18 cellular contexts compared by ENCODE assay signal in genomic region chr3:66885326-66886000, GRCh38.
DNase-seq lines count a peak whose midpoint lies in the region; ATAC-seq and TF ChIP-seq lines count a peak whose summit lies in the region.
"Had no signal": no experiment of that assay in that cellular context is flagged by ENCODE, and none has a peak within 500 bp of the region (broad histone marks: within the 10 kb centered on the region; RNA-seq: fewer than 3 reads in every experiment).

No MANE protein-coding gene starts in this region.

- DNase-seq in AG10803 (ENCODE audit: low read depth) (peak; percentile 35), mammary epithelial cell (peak; percentile 61), kidney epithelial cell (ENCODE audit: low read depth) (peak; percentile 56), NOMO-1 treated with DMSO at 0.1 percent for 48 hours (lab: John Stamatoyannopoulos, UW; ENCODE audit: unreplicated experiment) (no peak), H7 (no peak), NCI-H526 (lab: John Stamatoyannopoulos, UW) (no peak)
- DNase-seq: activated CD4-positive, alpha-beta T cell treated with anti-CD3 and anti-CD28 coated beads for 4 hours; activated gamma-delta T cell treated with Interleukin-2 at 50 U/mL for 16 hours; colonic mucosa; GF-D8; glutamatergic neuron; NCI-H1436 treated with DMSO at 0.1 percent for 48 hours; stimulated activated naive B cell treated with anti-CD40 and anti-IgM and Interleukin-4, amounts not matched to agents 10 μg/mL and 1 μg/mL and 100 μg/mL, for 72 hours had no signal

- H3K27me3 ChIP-seq in HUES64 (ENCODE audit: insufficient read depth, low read length) (no peaks in the 10 kb centered on the region), mammary epithelial cell (ENCODE audit: insufficient read depth, low read length) (peaks cover 2% of the 10 kb centered on the region), kidney epithelial cell (ENCODE audit: control insufficient read depth, insufficient read depth, low read length) (no peaks in the 10 kb centered on the region), H7 (ENCODE audit: control insufficient read depth, insufficient read depth, low read length) (no peaks in the 10 kb centered on the region)
- H3K27me3 ChIP-seq: BLaER1 treated with 17β-estradiol and CSF1 and Interleukin-3, amounts not matched to agents 10 nM and 100 nM; colonic mucosa had no signal

- no peaks in the 10 kb centered on the region for H3K9me3 ChIP-seq in HUES64 (ENCODE audit: insufficient read depth, low read depth, low read length)
- H3K9me3 ChIP-seq in mammary epithelial cell (replicated peaks; ENCODE audit: insufficient read depth, low read length): no peaks in the 10 kb centered on the region
- H3K9me3 ChIP-seq: BLaER1 treated with 17β-estradiol and CSF1 and Interleukin-3, amounts not matched to agents 10 nM and 100 nM; colonic mucosa had no signal

- no peaks in the 10 kb centered on the region for H3K79me2 ChIP-seq in mammary epithelial cell (ENCODE audit: insufficient read depth, low read length)
- H3K79me2 ChIP-seq: parathyroid adenoma had no signal

- dilution Hi-C loops in mammary epithelial cell (cut with HindIII; ENCODE audit: low sequenced_read_pairs): no loop called here

- CTCF ChIA-PET in mammary epithelial cell (lab: Charles Lee; ENCODE audit: low non-redundant PET): no interaction called here

- 56% methylated on average over 6 of the region's 6 CpGs for WGBS in HUES64
- WGBS in mammary epithelial cell (ENCODE audit: low coverage, missing lambda C conversion rate): 44% methylated on average over 6 of the region's 6 CpGs

- in situ Hi-C loops in mammary epithelial cell (cut with MboI; ENCODE audit: low sequenced_read_pairs in 2 of 2): no loop called here

- intact Hi-C loops in mammary epithelial cell (cut with micrococcal nuclease): no loop called here

- BruUV-seq in mammary epithelial cell (replicated peaks; lab: Mats Ljungman, UMichigan): no TSS peak

- H3K36me3 ChIP-seq in HUES64 (ENCODE audit: insufficient read depth, low read length) (no peaks in the 10 kb centered on the region), mammary epithelial cell (ENCODE audit: insufficient read depth, low read length) (no peaks in the 10 kb centered on the region), kidney epithelial cell (ENCODE audit: control insufficient read depth, insufficient read depth, low read length) (no peaks in the 10 kb centered on the region), H7 (replicated peaks; ENCODE audit: control insufficient read depth, insufficient read depth, low read length) (no peaks in the 10 kb centered on the region)
- H3K36me3 ChIP-seq: BLaER1 treated with 17β-estradiol and CSF1 and Interleukin-3, amounts not matched to agents 10 nM and 100 nM; colonic mucosa had no signal

- H2AFZ ChIP-seq in mammary epithelial cell (ENCODE audit: low read depth, low read length): no peak overlapping the region
- H2AFZ ChIP-seq: parathyroid adenoma had no signal

- H3K27ac ChIP-seq in HUES64 (ENCODE audit: low read depth, low read length): 0 out of 2 replicates have a peak overlapping the region, but pooled peaks have one; percentile 10
- no peak overlapping the region for H3K27ac ChIP-seq in mammary epithelial cell (ENCODE audit: insufficient read depth, low read depth, low read length)
- H3K27ac ChIP-seq: BLaER1 treated with 17β-estradiol and CSF1 and Interleukin-3, amounts not matched to agents 10 nM and 100 nM; colonic mucosa; parathyroid adenoma had no signal

- no peak for ATAC-seq in HG03432 (IDR thresholded peaks at IDR 0.05; ENCODE audit: unreplicated experiment)
- ATAC-seq: stimulated activated naive B cell treated with anti-CD40 and anti-IgM and Interleukin-4, amounts not matched to agents 10 μg/mL and 1 μg/mL and 100 μg/mL, for 72 hours had no signal

- H3K9ac ChIP-seq in HUES64 (ENCODE audit: low read depth, low read length) (no peak overlapping the region), mammary epithelial cell (ENCODE audit: insufficient read depth, low read length) (no peak overlapping the region)
- H3K9ac ChIP-seq: BLaER1 treated with 17β-estradiol and CSF1 and Interleukin-3, amounts not matched to agents 10 nM and 100 nM; parathyroid adenoma had no signal

- H3K4me3 ChIP-seq in AG10803 (ENCODE audit: low read length): no peak overlapping the region
- no peak overlapping the region for H3K4me3 ChIP-seq in HUES64 (ENCODE audit: low read length)
- H3K4me3 ChIP-seq in mammary epithelial cell (replicated peaks in 1 of 3; ENCODE audit: insufficient read depth in 1 of 3, low read depth in 2 of 3, low read length in 3 of 3): no peak overlapping the region
- no peak overlapping the region for H3K4me3 ChIP-seq in kidney epithelial cell (ENCODE audit: low read depth, low read length)
- H3K4me3 ChIP-seq in H7 (ENCODE audit: insufficient read depth, low read depth, low read length): no peak overlapping the region
- H3K4me3 ChIP-seq: BLaER1 treated with 17β-estradiol and CSF1 and Interleukin-3, amounts not matched to agents 10 nM and 100 nM; colonic mucosa; lung had no signal

- no peak overlapping the region for H3K4me2 ChIP-seq in mammary epithelial cell (ENCODE audit: insufficient read depth, low read depth, low read length)
- H3K4me2 ChIP-seq: BLaER1 treated with 17β-estradiol and CSF1 and Interleukin-3, amounts not matched to agents 10 nM and 100 nM had no signal

- H4K20me1 ChIP-seq in mammary epithelial cell (ENCODE audit: insufficient read depth, low read length): no peaks in the 10 kb centered on the region
- H4K20me1 ChIP-seq: BLaER1 treated with 17β-estradiol and CSF1 and Interleukin-3, amounts not matched to agents 10 nM and 100 nM had no signal

- no peak for TF ChIP-seq CTCF in AG10803 (conservative IDR thresholded peaks at IDR 0.05; ENCODE audit: low read length)
- no peak for TF ChIP-seq CTCF in mammary epithelial cell (conservative IDR thresholded peaks at IDR 0.05 in 1 of 2, IDR thresholded peaks at IDR 0.05 in 1 of 2; ENCODE audit: extremely low read depth in 1 of 2, insufficient read depth in 1 of 2, low read depth in 1 of 2, low read length in 2 of 2)
- TF ChIP-seq CTCF in kidney epithelial cell (IDR thresholded peaks at IDR 0.05; ENCODE audit: insufficient read depth, low read length, poor library complexity, severe bottlenecking): no peak

- H3K4me1 ChIP-seq in HUES64 (ENCODE audit: insufficient read depth, low read length): peaks cover 14% of the 10 kb centered on the region
- no peaks in the 10 kb centered on the region for H3K4me1 ChIP-seq in mammary epithelial cell (ENCODE audit: insufficient read depth, low read length)
- H3K4me1 ChIP-seq: BLaER1 treated with 17β-estradiol and CSF1 and Interleukin-3, amounts not matched to agents 10 nM and 100 nM; colonic mucosa; parathyroid adenoma had no signal

Comparison
In these comparisons a context has a peak if more than half of its experiments do, and no peak if none do; other contexts are left out.
1. DNase-seq: peak in AG10803 (single experiment), mammary epithelial cell (single experiment) and kidney epithelial cell (single experiment); none in NOMO-1 treated with DMSO at 0.1 percent for 48 hours (single experiment), H7 (single experiment) and NCI-H526 (0 of 2).